In genomic region chr6:43937236-43938177, GRCh38 we compare ENCODE assay signal across 17 cellular contexts.
A peak's percentile ranks its signal among the peaks of the same experiment; 100 is the strongest.
DNase-seq lines count a peak whose midpoint lies in the region; ATAC-seq, FAIRE-seq and TF ChIP-seq lines count a peak whose summit lies in the region.
"Had no signal": no experiment of that assay in that cellular context is flagged by ENCODE, and none has a peak within 500 bp of the region (broad histone marks: within the 10 kb centered on the region; RNA-seq: fewer than 3 reads in every experiment).

No MANE protein-coding gene starts in this region.

- H3K36me3 ChIP-seq in Caco-2 (ENCODE audit: control insufficient read depth, insufficient read depth, low read length), result no peaks in the 10 kb centered on the region
- no peaks in the 10 kb centered on the region for H3K36me3 ChIP-seq in SK-N-SH (replicated peaks in 1 of 2; ENCODE audit: control insufficient read depth in 1 of 2, insufficient read depth in 2 of 2, low read length in 1 of 2)
- no peaks in the 10 kb centered on the region for H3K36me3 ChIP-seq in kidney (ENCODE audit: control insufficient read depth in 1 of 2, insufficient read depth in 2 of 2, low read length in 2 of 2)
- H3K36me3 ChIP-seq: vagina had no signal

- H3K4me3 ChIP-seq in Caco-2 (ENCODE audit: low read depth, low read length), result no peak overlapping the region
- no peak overlapping the region for H3K4me3 ChIP-seq in SK-N-SH (ENCODE audit: low read depth in 2 of 2, low read length in 1 of 2)
- no peak overlapping the region for H3K4me3 ChIP-seq in kidney (ENCODE audit: low read length in 2 of 2)
- H3K4me3 ChIP-seq: vagina had no signal

- DNase-seq in Caco-2, result peak; percentile 54 to 74
- peak; percentile 67 for DNase-seq in SK-N-SH
- peak; percentile 47 for DNase-seq in kidney
- peak; percentile 46 for DNase-seq in sciatic nerve (ENCODE audit: low spot score)
- DNase-seq in DMS79 (lab: John Stamatoyannopoulos, UW), result no peak
- DNase-seq in NCI-H2171 (lab: John Stamatoyannopoulos, UW), result no peak
- DNase-seq in HFFc6, result no peak
- DNase-seq: activated CD4-positive, alpha-beta T cell treated with anti-CD3 and anti-CD28 coated beads for 4 hours; amygdala; foreskin fibroblast; NCI-H1694 treated with DMSO at 0.1 percent for 48 hours; NCI-H446 treated with DMSO at 0.1 percent for 48 hours; SIG-M5 had no signal

- H3K4me3 Mint-ChIP-seq in Caco-2 (ENCODE audit: unreplicated experiment), result no peak overlapping the region
- H3K4me3 Mint-ChIP-seq in HFFc6, result no peak overlapping the region
- H3K4me3 Mint-ChIP-seq: neural crest cell had no signal

- H2AFZ ChIP-seq in SK-N-SH (ENCODE audit: low read depth), result no peak overlapping the region

- H3K36me3 Mint-ChIP-seq in Caco-2 (ENCODE audit: insufficient read depth, unreplicated experiment) (no peaks in the 10 kb centered on the region), HFFc6 (ENCODE audit: low read depth) (no peaks in the 10 kb centered on the region)

- H3K27me3 Mint-ChIP-seq in Caco-2 (ENCODE audit: insufficient read depth, unreplicated experiment) (no peaks in the 10 kb centered on the region), HFFc6 (ENCODE audit: insufficient read depth) (peaks cover 13% of the 10 kb centered on the region)

- TF ChIP-seq CTCF in Caco-2 (IDR thresholded peaks at IDR 0.05; ENCODE audit: insufficient read depth in 1 of 2, low read depth in 1 of 2, low read length in 1 of 2, severe bottlenecking in 1 of 2, unreplicated experiment in 1 of 2), result no peak
- TF ChIP-seq CTCF in SK-N-SH (IDR thresholded peaks at IDR 0.05), result no peak
- TF ChIP-seq CTCF in kidney (IDR thresholded peaks at IDR 0.05; ENCODE audit: borderline replicate concordance, extremely low read depth, insufficient read depth), result no peak
- no peak for TF ChIP-seq CTCF in HFFc6 (IDR thresholded peaks at IDR 0.05)

- no peak for FAIRE-seq in kidney (lab: Jason Lieb, UNC)
- FAIRE-seq: D721Med had no signal

- ATAC-seq in sciatic nerve (no peak), HG02763 (IDR thresholded peaks at IDR 0.05; ENCODE audit: unreplicated experiment) (no peak)

- H3K4me1 ChIP-seq in Caco-2, result peaks cover 33% of the 10 kb centered on the region
- H3K4me1 ChIP-seq in SK-N-SH (ENCODE audit: control insufficient read depth in 1 of 2, insufficient read depth in 2 of 2, low read depth in 1 of 2, low read length in 1 of 2), result peaks cover 0 to 93% of the 10 kb centered on the region in 2 experiments; a peak in 3 of 4 replicates
- H3K4me1 ChIP-seq in kidney (ENCODE audit: control insufficient read depth in 1 of 2, insufficient read depth in 1 of 2, low read depth in 1 of 2, low read length in 2 of 2), result no peaks in the 10 kb centered on the region
- H3K4me1 ChIP-seq: vagina had no signal

- H4K20me1 ChIP-seq in SK-N-SH (ENCODE audit: insufficient read depth), result no peaks in the 10 kb centered on the region

- H3K79me2 ChIP-seq in SK-N-SH (ENCODE audit: insufficient read depth), result no peaks in the 10 kb centered on the region

- intact Hi-C loops in Caco-2 (cut with micrococcal nuclease; ENCODE audit: unreplicated experiment), result no loop called here
- intact Hi-C loops in kidney (cut with DNase I), result loop anchor here (10.0 kb wide), 1 partner anchor 153 kb away; no protein-coding TSS in a partner anchor
- intact Hi-C loops in sciatic nerve (cut with DNase I), result no loop called here

- POLR2A ChIA-PET in Caco-2 (lab: Charles Lee) (interaction anchor here (0.6 to 1.4 kb wide), 2 partner anchors 11 to 216 kb away, joined by 6 to 18 read pairs; no protein-coding TSS in a partner anchor), SK-N-SH (lab: Yijun Ruan, JAX) (interaction anchor here (0.7 to 4.2 kb wide), 24 partner anchors 10 to 167 kb away, joined by 3 to 30 read pairs (median 5); partner anchors contain the start of gene VEGFA)

- no peaks in the 10 kb centered on the region for H3F3A ChIP-seq in SK-N-SH (replicated peaks; ENCODE audit: insufficient read depth)

- CTCF ChIA-PET in Caco-2 (lab: Charles Lee) (interaction anchor here (0.5 to 3.1 kb wide), 7 partner anchors 11 to 142 kb away, joined by 3 to 23 read pairs (median 4); no protein-coding TSS in a partner anchor), SK-N-SH (lab: Yijun Ruan, JAX) (interaction anchor here (0.7 to 10.4 kb wide), 13 partner anchors 10 to 271 kb away, joined by 3 to 121 read pairs (median 9); partner anchors contain the start of gene VEGFA)

- H3K9me3 ChIP-seq in Caco-2 (no peaks in the 10 kb centered on the region), SK-N-SH (no peaks in the 10 kb centered on the region), kidney (ENCODE audit: control insufficient read depth in 1 of 2, low read length in 2 of 2) (no peaks in the 10 kb centered on the region)
- H3K9me3 ChIP-seq: vagina had no signal

- H3K9ac ChIP-seq in SK-N-SH, result no peak overlapping the region
- no peak overlapping the region for H3K9ac ChIP-seq in kidney (ENCODE audit: low read length in 2 of 2)

- H3K27me3 ChIP-seq in Caco-2 (replicated peaks; ENCODE audit: control insufficient read depth, insufficient read depth, low read length) (no peaks in the 10 kb centered on the region), SK-N-SH (ENCODE audit: insufficient read depth) (no peaks in the 10 kb centered on the region)
- H3K27me3 ChIP-seq: vagina had no signal

- no peak overlapping the region for H3K4me2 ChIP-seq in SK-N-SH

- TF ChIP-seq EP300 in SK-N-SH (IDR thresholded peaks at IDR 0.05; ENCODE audit: borderline replicate concordance in 1 of 2, low read depth in 1 of 2, low read length in 1 of 2), result peak in 1 of 2 experiments; percentile 43; a peak in 2 of 4 replicates

- H3K27ac ChIP-seq in SK-N-SH (ENCODE audit: low read depth in 2 of 2, low read length in 1 of 2) (peak overlapping the region in 1 of 2 experiments; percentile 100; a peak in 2 of 4 replicates), kidney (ENCODE audit: low read depth in 2 of 2, low read length in 2 of 2) (no peak overlapping the region)
- H3K27ac ChIP-seq: vagina had no signal

- BruUV-seq in Caco-2 (replicated peaks; lab: Mats Ljungman, UMichigan), result no TSS peak

- TF ChIP-seq RAD21 in SK-N-SH (IDR thresholded peaks at IDR 0.05; ENCODE audit: low read length), result 0 out of 2 replicates have a peak, but pooled peaks have one; percentile 17

- H3K9me3 Mint-ChIP-seq in Caco-2 (ENCODE audit: unreplicated experiment), result no peaks in the 10 kb centered on the region
- H3K9me3 Mint-ChIP-seq in HFFc6, result no peaks in the 10 kb centered on the region
- H3K9me3 Mint-ChIP-seq: neural crest cell had no signal

- H3K27ac Mint-ChIP-seq in Caco-2 (ENCODE audit: unreplicated experiment), result peak overlapping the region; percentile 61
- no peak overlapping the region for H3K27ac Mint-ChIP-seq in HFFc6

- H3K9me2 ChIP-seq in SK-N-SH, result no peaks in the 10 kb centered on the region

- 85% methylated on average over 3 of the region's 7 CpGs for WGBS in SK-N-SH (ENCODE audit: low lambda C conversion rate)

- H3K4me1 Mint-ChIP-seq in Caco-2 (ENCODE audit: low read depth, unreplicated experiment) (peaks cover 48% of the 10 kb centered on the region), HFFc6 (ENCODE audit: low read depth) (no peaks in the 10 kb centered on the region)

TF ChIP-seq in SK-N-SH, 30 proteins besides CTCF, POLR2A, EP300 and RAD21:
- no peak for TF ChIP-seq SIN3A (IDR thresholded peaks at IDR 0.05; ENCODE audit: borderline replicate concordance, low read depth, low read length)
- no peak for TF ChIP-seq ELF1 (IDR thresholded peaks at IDR 0.05)
- TF ChIP-seq MXI1 (IDR thresholded peaks at IDR 0.05; ENCODE audit: low read depth, low read length), result peak; percentile 16; the same call in 1 of the 2 replicates
- TF ChIP-seq JUND (IDR thresholded peaks at IDR 0.05), result no peak
- TF ChIP-seq GATA2 (CRISPR knock-in tag; IDR thresholded peaks at IDR 0.05), result peak; percentile 94

Comparison
In these comparisons a context has a peak if more than half of its experiments do, and no peak if none do; other contexts are left out.
1. DNase-seq: peak in Caco-2 (2 of 2), SK-N-SH (single experiment), kidney (single experiment) and sciatic nerve (single experiment); none in DMS79 (single experiment), NCI-H2171 (single experiment) and HFFc6 (single experiment).